9 cellular contexts compared by ENCODE assay signal in genomic region chr12:103495158-103495782, GRCh38. TPM values are rescaled to one million over a fixed set of nuclear protein-coding genes. Genes with fewer than 3 reads are reported as not detected.
DNase-seq lines count a peak whose midpoint lies in the region; TF ChIP-seq lines count a peak whose summit lies in the region.
"Had no signal": no experiment of that assay in that cellular context is flagged by ENCODE, and none has a peak within 500 bp of the region (broad histone marks: within the 10 kb centered on the region; RNA-seq: fewer than 3 reads in every experiment).

No MANE protein-coding gene starts in this region.

- H3K27me3 Mint-ChIP-seq in H9 (ENCODE audit: low read depth): peaks cover 49% of the 10 kb centered on the region
- peaks cover 66% of the 10 kb centered on the region for H3K27me3 Mint-ChIP-seq in nephron progenitor cell (ENCODE audit: low read depth, poor library complexity)

- DNase-seq in DMS79 treated with DMSO at 0.1 percent for 48 hours (lab: John Stamatoyannopoulos, UW): peak; percentile 75
- DNase-seq in H9: peak; percentile 89
- DNase-seq in NCI-H187 (lab: John Stamatoyannopoulos, UW): peak; percentile 77 to 97
- DNase-seq in activated CD4-positive, alpha-beta T cell treated with anti-CD3 and anti-CD28 coated beads, Interleukin-2, amount 50 U/mL, for 4 hours: peak; percentile 34 to 41
- DNase-seq in effector memory CD4-positive, alpha-beta T cell: peak in 2 of 3 donors; percentile 19 to 20
- peak; percentile 71 for DNase-seq in nephron progenitor cell
- DNase-seq in Karpas-422: no peak
- DNase-seq in NOMO-1 treated with DMSO at 0.1 percent for 48 hours (lab: John Stamatoyannopoulos, UW; ENCODE audit: unreplicated experiment): no peak

- no peaks in the 10 kb centered on the region for H3K79me1 ChIP-seq in H9 (ENCODE audit: insufficient read depth, low read depth, low read length, poor library complexity, severe bottlenecking)

- H3K18ac ChIP-seq in H9 (ENCODE audit: insufficient read length, low read depth, low read length): no peak overlapping the region

- no peaks in the 10 kb centered on the region for H3K9me2 ChIP-seq in Karpas-422 (replicated peaks; ENCODE audit: insufficient read depth, low read length)

- H2BK12ac ChIP-seq in H9 (ENCODE audit: insufficient read length, low read depth, low read length): no peak overlapping the region

- H3K56ac ChIP-seq in H9 (ENCODE audit: insufficient read length, low read depth, low read length): no peak overlapping the region

- H3K27ac ChIP-seq in H9 (ENCODE audit: insufficient read length, low read depth, low read length) (no peak overlapping the region), Karpas-422 (ENCODE audit: low read length) (no peak overlapping the region)
- H3K27ac ChIP-seq in effector memory CD4-positive, alpha-beta T cell (ENCODE audit: insufficient read depth, low read length, poor library complexity, severe bottlenecking): no peak overlapping the region

- no peaks in the 10 kb centered on the region for H3K36me3 ChIP-seq in effector memory CD4-positive, alpha-beta T cell (ENCODE audit: control insufficient read depth, insufficient read depth, low read length)
- no peaks in the 10 kb centered on the region for H3K36me3 ChIP-seq in Karpas-422 (ENCODE audit: insufficient read depth, low read length)

- H3K79me2 ChIP-seq in H9 (ENCODE audit: insufficient read depth, low read length) (no peaks in the 10 kb centered on the region), Karpas-422 (ENCODE audit: low read length) (no peaks in the 10 kb centered on the region)

- H2AFZ ChIP-seq in H9 (ENCODE audit: low read length) (peak overlapping the region; percentile 82), Karpas-422 (ENCODE audit: low read length) (no peak overlapping the region)

- H4K91ac ChIP-seq in H9 (ENCODE audit: insufficient read length, low read depth, low read length): no peak overlapping the region

- H4K20me1 ChIP-seq in H9 (ENCODE audit: control insufficient read depth, insufficient read depth, insufficient read length): no peaks in the 10 kb centered on the region
- H4K20me1 ChIP-seq in Karpas-422 (ENCODE audit: insufficient read depth, low read depth, low read length): no peaks in the 10 kb centered on the region

- H3K27me3 ChIP-seq in H9 (ENCODE audit: insufficient read depth, low read length): no peaks in the 10 kb centered on the region
- H3K27me3 ChIP-seq in effector memory CD4-positive, alpha-beta T cell (replicated peaks; ENCODE audit: control insufficient read depth, insufficient read depth, low read length, poor library complexity, severe bottlenecking): no peaks in the 10 kb centered on the region
- no peaks in the 10 kb centered on the region for H3K27me3 ChIP-seq in Karpas-422 (ENCODE audit: low read length)

- peaks cover 27% of the 10 kb centered on the region in 2 experiments for H3K4me1 Mint-ChIP-seq in H9
- peaks cover 14% of the 10 kb centered on the region for H3K4me1 Mint-ChIP-seq in nephron progenitor cell

- TF ChIP-seq CTCF in H9 (conservative IDR thresholded peaks at IDR 0.05) (no peak), nephron progenitor cell (IDR thresholded peaks at IDR 0.05) (no peak)

- H4K5ac ChIP-seq in H9 (ENCODE audit: insufficient read length, low read depth, low read length): no peak overlapping the region

- H3K23ac ChIP-seq in H9 (ENCODE audit: insufficient read length, low read depth, low read length): no peak overlapping the region

- H2BK120ac ChIP-seq in H9 (ENCODE audit: low read depth, low read length, poor library complexity, severe bottlenecking): no peak overlapping the region

- H3K4me3 ChIP-seq in effector memory CD4-positive, alpha-beta T cell (ENCODE audit: insufficient read depth, low read depth, low read length, poor library complexity, severe bottlenecking): peak overlapping the region; percentile 43
- no peak overlapping the region for H3K4me3 ChIP-seq in Karpas-422 (ENCODE audit: low read length)

- no CpG with 5 or more reads among the region's 58 CpGs for WGBS in H9 (ENCODE audit: extremely low coverage, insufficient read length, low lambda C conversion rate)

- H3K4me3 Mint-ChIP-seq in H9 (peak overlapping the region; percentile 69 to 91), nephron progenitor cell (peak overlapping the region; percentile 78)

- H3K23me2 ChIP-seq in H9 (ENCODE audit: insufficient read length, low read depth, low read length, poor library complexity, severe bottlenecking): peaks cover 6% of the 10 kb centered on the region

- H2BK20ac ChIP-seq in H9 (ENCODE audit: low read depth, low read length, poor library complexity, severe bottlenecking): no peak overlapping the region

- no peak overlapping the region for H3K4ac ChIP-seq in H9 (ENCODE audit: low read depth, low read length)

- H2AK5ac ChIP-seq in H9 (ENCODE audit: insufficient read length, low read length): no peak overlapping the region

- no peak overlapping the region for H4K8ac ChIP-seq in H9 (replicated peaks; ENCODE audit: insufficient read length, low read depth, low read length)

- H3K9ac ChIP-seq in H9 (ENCODE audit: extremely low read depth, insufficient read length, low read length) (no peak overlapping the region), Karpas-422 (ENCODE audit: low read length) (no peak overlapping the region)

- no peak overlapping the region for H3K14ac ChIP-seq in H9 (ENCODE audit: insufficient read depth, low read length)

- H2BK5ac ChIP-seq in H9 (ENCODE audit: insufficient read length, low read length): no peak overlapping the region

- no peaks in the 10 kb centered on the region; a peak in 2 of 7 replicates for H3K36me3 Mint-ChIP-seq in H9 (ENCODE audit: insufficient read depth in 1 of 3, low read depth in 3 of 3)
- no peaks in the 10 kb centered on the region for H3K36me3 Mint-ChIP-seq in nephron progenitor cell (ENCODE audit: low read depth)

- no peak overlapping the region for H3K27ac Mint-ChIP-seq in H9
- H3K27ac Mint-ChIP-seq in nephron progenitor cell: no peak overlapping the region

- H3K9me3 ChIP-seq in H9 (ENCODE audit: control insufficient read depth, low read depth, low read length): no peaks in the 10 kb centered on the region
- no peaks in the 10 kb centered on the region for H3K9me3 ChIP-seq in effector memory CD4-positive, alpha-beta T cell (ENCODE audit: control insufficient read depth, low read length)
- H3K9me3 ChIP-seq in Karpas-422 (ENCODE audit: low read length): no peaks in the 10 kb centered on the region

- H3K9me3 Mint-ChIP-seq in H9 (no peaks in the 10 kb centered on the region; a peak in 2 of 5 replicates), nephron progenitor cell (no peaks in the 10 kb centered on the region)

- H3K4me2 ChIP-seq in H9 (ENCODE audit: insufficient read depth, insufficient read length, low read length) (peak overlapping the region; percentile 78), Karpas-422 (ENCODE audit: low read depth, low read length, poor library complexity, severe bottlenecking) (no peak overlapping the region)

- H3T11ph ChIP-seq in H9 (ENCODE audit: low read length): no peak overlapping the region

- H2BK15ac ChIP-seq in H9 (ENCODE audit: low read depth, low read length): no peak overlapping the region

- H3K4me1 ChIP-seq in H9 (ENCODE audit: insufficient read depth, low read length) (no peaks in the 10 kb centered on the region; the same call in 1 of the 2 replicates), Karpas-422 (ENCODE audit: low read length) (no peaks in the 10 kb centered on the region)
- peaks cover 9% of the 10 kb centered on the region for H3K4me1 ChIP-seq in effector memory CD4-positive, alpha-beta T cell (ENCODE audit: control insufficient read depth, insufficient read depth, low read length, poor library complexity, severe bottlenecking)

RNA-seq across cellular contexts. Expression of gene C12orf42, which starts 0.5 kb away (rescaled TPM):
- not detected in 2 replicates for total RNA-seq in H9 (2021)
- total RNA-seq in Karpas-422 (2014; rRNA removed; shearing (Covaris generic); ENCODE audit: low replicate concordance): not detected in 2 replicates
- total RNA-seq: fibroblast of villous mesenchyme had no signal

Comparison
In these comparisons a context has a peak if more than half of its experiments do, and no peak if none do; other contexts are left out.
1. DNase-seq: peak in DMS79 treated with DMSO at 0.1 percent for 48 hours (single experiment), H9 (single experiment), NCI-H187 (2 of 2), activated CD4-positive, alpha-beta T cell treated with anti-CD3 and anti-CD28 coated beads, Interleukin-2, amount 50 U/mL, for 4 hours (2 of 2), effector memory CD4-positive, alpha-beta T cell (2 of 3) and nephron progenitor cell (single experiment); none in Karpas-422 (single experiment) and NOMO-1 treated with DMSO at 0.1 percent for 48 hours (single experiment).